8 cellular contexts compared by ENCODE assay signal in genomic region chr2:179020156-179020750, GRCh38. TPM values are rescaled to one million over a fixed set of nuclear protein-coding genes. Genes with fewer than 3 reads are reported as not detected.
DNase-seq lines count a peak whose midpoint lies in the region; ATAC-seq, FAIRE-seq and TF ChIP-seq lines count a peak whose summit lies in the region.

No MANE protein-coding gene starts in this region.

- 33% methylated on average over 3 of the region's 3 CpGs for WGBS in GM12878 (ENCODE audit: insufficient coverage, insufficient replicate concordance, low lambda C conversion rate, missing lambda C conversion rate)

- peak; percentile 64 for TF ChIP-seq CTCF in Panc1 (IDR thresholded peaks at IDR 0.05)
- peak; percentile 68 to 73 (median 69) for TF ChIP-seq CTCF in GM12878 (IDR thresholded peaks at IDR 0.05 in 2 of 3, conservative IDR thresholded peaks at IDR 0.05 in 1 of 3; ENCODE audit: control insufficient read depth in 2 of 3, extremely low read depth in 1 of 3, insufficient read depth in 1 of 3, low read depth in 3 of 3, low read length in 3 of 3)

- SMC1A ChIA-PET in GM12878 (lab: Charles Lee; ENCODE audit: uncharacterized antibody, unreplicated experiment): interaction anchor here (0.6 to 9.5 kb wide), 51 partner anchors 10 to 258 kb away, joined by 3 to 142 read pairs (median 6); partner anchors contain the start of gene CCDC141

- RAD21 ChIA-PET in GM12878 (lab: Charles Lee; ENCODE audit: unreplicated experiment): interaction anchor here (0.7 to 6.7 kb wide), 32 partner anchors 12 to 259 kb away, joined by 3 to 122 read pairs (median 4); partner anchors contain the start of gene CCDC141

- H3K4me3 ChIP-seq in Panc1 (ENCODE audit: low read depth in 2 of 2, low read length in 2 of 2): no peak overlapping the region
- no peak overlapping the region for H3K4me3 ChIP-seq in GM12878

- TF ChIP-seq EP300 in GM12878 (IDR thresholded peaks at IDR 0.05; ENCODE audit: borderline replicate concordance in 1 of 2, control insufficient read depth in 1 of 2, low read depth in 2 of 2, low read length in 2 of 2): no peak

- POLR2A ChIA-PET in Panc1 (lab: Charles Lee): no interaction called here
- POLR2A ChIA-PET in GM12878 (lab: Charles Lee): interaction anchor here (1.0 to 5.8 kb wide), 9 partner anchors 12 to 254 kb away, joined by 3 to 49 read pairs (median 7); partner anchors contain the start of gene CCDC141

- CTCF ChIA-PET in Panc1 (lab: Charles Lee): no interaction called here
- CTCF ChIA-PET in GM12878 (lab: Yijun Ruan, JAX): interaction anchor here (0.8 to 8.9 kb wide), 60 partner anchors 8 to 320 kb away, joined by 3 to 173 read pairs (median 5); partner anchors contain the start of gene CCDC141

- peak overlapping the region; percentile 65; the same call in 1 of the 2 replicates for H2AFZ ChIP-seq in GM12878 (ENCODE audit: control insufficient read depth, low read depth, low read length)

- TF ChIP-seq RAD21 in GM12878 (IDR thresholded peaks at IDR 0.05; ENCODE audit: insufficient read depth, low read depth, low read length): peak; percentile 89

- no peak overlapping the region for H3K9ac ChIP-seq in GM12878 (ENCODE audit: control insufficient read depth, insufficient read depth, low read length)

- H3K27ac ChIP-seq in Panc1 (ENCODE audit: low read length) (no peak overlapping the region), GM12878 (ENCODE audit: control insufficient read depth, insufficient read depth) (peak overlapping the region; percentile 71; the same call in 1 of the 2 replicates)

- H3K79me2 ChIP-seq in GM12878 (ENCODE audit: control insufficient read depth, insufficient read depth, low read length): no peaks in the 10 kb centered on the region; the same call in 1 of the 2 replicates

- no TSS peak for BruUV-seq in Panc1 (replicated peaks; lab: Mats Ljungman, UMichigan)
- no TSS peak for BruUV-seq in GM12878 (replicated peaks; lab: Mats Ljungman, UMichigan)

- no peak overlapping the region for H3K4me2 ChIP-seq in GM12878 (ENCODE audit: control insufficient read depth, insufficient read depth)

- no peaks in the 10 kb centered on the region for H3K36me3 ChIP-seq in Panc1 (ENCODE audit: control insufficient read depth, insufficient read depth, low read length)
- H3K36me3 ChIP-seq in GM12878 (ENCODE audit: control insufficient read depth in 2 of 2, insufficient read depth in 2 of 2, low read length in 1 of 2): no peaks in the 10 kb centered on the region

- H4K20me1 ChIP-seq in GM12878 (ENCODE audit: control insufficient read depth, insufficient read depth): no peaks in the 10 kb centered on the region

- H3K9me3 ChIP-seq in Panc1 (ENCODE audit: control insufficient read depth, insufficient read depth, low read depth, low read length) (no peaks in the 10 kb centered on the region), GM12878 (replicated peaks; ENCODE audit: control insufficient read depth, insufficient read depth, low read length) (peaks cover 2% of the 10 kb centered on the region)

- no peak for FAIRE-seq in GM12878 (lab: Jason Lieb, UNC)

- no peaks in the 10 kb centered on the region for H3K4me1 ChIP-seq in Panc1 (ENCODE audit: control insufficient read depth, insufficient read depth, low read length)
- peaks cover 34% of the 10 kb centered on the region for H3K4me1 ChIP-seq in GM12878 (ENCODE audit: control insufficient read depth, insufficient read depth, low read length)

- DNase-seq in EL (peak; percentile 23), HK-2 (ENCODE audit: unreplicated experiment) (peak; percentile 6), Panc1 (ENCODE audit: low read depth, low spot score) (peak; percentile 4), GM12878 (ENCODE audit: low read depth, low spot score) (no peak), myocyte (ENCODE audit: low read depth) (peak; percentile 22), NCI-H774 (lab: John Stamatoyannopoulos, UW) (no peak)

- intact Hi-C loops in Panc1 (cut with micrococcal nuclease; ENCODE audit: unreplicated experiment) (no loop called here), GM12878 (cut with micrococcal nuclease; ENCODE audit: unreplicated experiment) (loop anchor here (1.0 to 5.0 kb wide), 5 partner anchors 77 to 224 kb away; no protein-coding TSS in a partner anchor)

- H3K27me3 ChIP-seq in Panc1 (ENCODE audit: control insufficient read depth, insufficient read depth, low read length): no peaks in the 10 kb centered on the region
- no peaks in the 10 kb centered on the region for H3K27me3 ChIP-seq in GM12878 (replicated peaks in 1 of 2; ENCODE audit: control insufficient read depth in 2 of 2, insufficient read depth in 2 of 2, low read length in 1 of 2)

- ATAC-seq in GM21367 (IDR thresholded peaks at IDR 0.05; ENCODE audit: unreplicated experiment): peak; percentile 59
- 0 out of 2 replicates have a peak, but pooled peaks have one; percentile 38 for ATAC-seq in Panc1
- peak; percentile 73 for ATAC-seq in GM12878
- no peak for ATAC-seq in GM19324 (IDR thresholded peaks at IDR 0.05; ENCODE audit: low FRiP score, unreplicated experiment)

- in situ Hi-C loops in Panc1 (cut with HindIII; ENCODE audit: low pct_unique_long_range_greater_than_20kb, low sequenced_read_pairs) (no loop called here), GM12878 (cut with MboI) (no loop called here)

- TF ChIP-seq POLR2A in GM12878 (IDR thresholded peaks at IDR 0.05; ENCODE audit: low read depth, low read length): no peak

TF ChIP-seq in GM12878, 131 proteins besides CTCF, POLR2A, EP300 and RAD21 (continues in another document):
- TF ChIP-seq TCF7 (IDR thresholded peaks at IDR 0.05; ENCODE audit: borderline replicate concordance) (no peak), TCF12 (IDR thresholded peaks at IDR 0.05; ENCODE audit: low read depth, low read length) (no peak), ETV6 (conservative IDR thresholded peaks at IDR 0.05 in 1 of 2, IDR thresholded peaks at IDR 0.05 in 1 of 2; ENCODE audit: borderline replicate concordance in 1 of 2, low read depth in 1 of 2) (no peak), IKZF1 (conservative IDR thresholded peaks at IDR 0.05) (no peak; the same call in 1 of the 2 replicates), NKRF (conservative IDR thresholded peaks at IDR 0.05) (0 out of 2 replicates have a peak, but pooled peaks have one; percentile 26), IKZF2 (IDR thresholded peaks at IDR 0.05) (no peak), NBN (IDR thresholded peaks at IDR 0.05) (no peak), RUNX3 (IDR thresholded peaks at IDR 0.05; ENCODE audit: low read length) (no peak), ZNF384 (IDR thresholded peaks at IDR 0.05; ENCODE audit: borderline replicate concordance, low read depth, low read length) (no peak), POU2F2 (IDR thresholded peaks at IDR 0.05; ENCODE audit: borderline replicate concordance, low read depth, low read length) (0 out of 3 replicates have a peak, but pooled peaks have one; percentile 49), FOXK2 (IDR thresholded peaks at IDR 0.05) (no peak), CREM (IDR thresholded peaks at IDR 0.05; ENCODE audit: low read depth) (no peak), MLLT1 (IDR thresholded peaks at IDR 0.05) (no peak)

RNA-seq across cellular contexts. Expression of gene CCDC141, which starts 29.7 kb away (rescaled TPM):
- 0.10 TPM for total RNA-seq in Panc1 (2021; ENCODE audit: unreplicated experiment)
- polyA plus RNA-seq in Panc1 (2012; ENCODE audit: insufficient read length): not detected
- 97.0 and 101 TPM in 2 replicates for total RNA-seq in GM12878 (2013; cell fraction: nucleolus; rRNA removed)
- total RNA-seq in GM12878 (2014; rRNA removed): 6.2 and 6.9 TPM in 2 replicates
- 10.2 and 10.4 TPM in 2 replicates for total RNA-seq in GM12878 (2014; rRNA removed; fragmentation: Illumina TruSeq; extraction: Trizol)
- total RNA-seq in GM12878 (2021): 9.6 and 12.5 TPM in 2 replicates
- polyA plus RNA-seq in GM12878 (2011; ENCODE audit: low read depth): 0.55 TPM
- 3.5 and 4.8 TPM in 2 replicates for polyA plus RNA-seq in GM12878 (2011; rRNA removed)
- 1.5 and 1.8 TPM in 2 replicates for polyA plus RNA-seq in GM12878 (2011; cell fraction: cytosol; rRNA removed)
- polyA plus RNA-seq in GM12878 (2011; cell fraction: nucleus; rRNA removed): 8.9 and 9.0 TPM in 2 replicates
- 0.67 and 1.0 TPM in 2 replicates for polyA plus RNA-seq in GM12878 (2012)
- 2.1 and 2.8 TPM in 2 replicates for polyA plus RNA-seq in GM12878 (2014; fragmentation: Illumina TruSeq; extraction: Trizol)
- 1 to 10 TPM in 1 of 2 experiments, under 1 TPM in 1; 0.84 to 2.1 TPM for polyA plus RNA-seq in GM12878 (2014; fragmentation: Nextera tagmentation; extraction: Ambion mirVana)
- 1.9 and 2.0 TPM in 2 replicates for polyA plus RNA-seq in GM12878 (2014; rRNA removed)
- polyA plus RNA-seq in GM12878 (2016; fragmentation: Nextera tagmentation; extraction: Ambion mirVana): 1 to 10 TPM; 3.7 to 3.9 TPM
- 28.6 and 29.6 TPM in 2 replicates for polyA minus RNA-seq in GM12878 (2011; rRNA and poly(A)+ RNA removed)
- polyA minus RNA-seq in GM12878 (2011; cell fraction: cytosol; rRNA and poly(A)+ RNA removed): 4.8 and 5.7 TPM in 2 replicates
- polyA minus RNA-seq in GM12878 (2011; cell fraction: nucleus; rRNA and poly(A)+ RNA removed): 62.5 and 78.6 TPM in 2 replicates
- 32.4 and 61.8 TPM in 2 replicates for total RNA-seq in myocyte
- polyA plus RNA-seq in myocyte (2012): 10.9 TPM

Comparison
In these comparisons a context has a peak if more than half of its experiments do, and no peak if none do; other contexts are left out.
1. DNase-seq: peak in EL (single experiment), HK-2 (single experiment), Panc1 (single experiment) and myocyte (single experiment); none in GM12878 (single experiment) and NCI-H774 (single experiment).